Comparison of ENCODE assay signal across 14 cellular contexts in the genomic region with DNA sequence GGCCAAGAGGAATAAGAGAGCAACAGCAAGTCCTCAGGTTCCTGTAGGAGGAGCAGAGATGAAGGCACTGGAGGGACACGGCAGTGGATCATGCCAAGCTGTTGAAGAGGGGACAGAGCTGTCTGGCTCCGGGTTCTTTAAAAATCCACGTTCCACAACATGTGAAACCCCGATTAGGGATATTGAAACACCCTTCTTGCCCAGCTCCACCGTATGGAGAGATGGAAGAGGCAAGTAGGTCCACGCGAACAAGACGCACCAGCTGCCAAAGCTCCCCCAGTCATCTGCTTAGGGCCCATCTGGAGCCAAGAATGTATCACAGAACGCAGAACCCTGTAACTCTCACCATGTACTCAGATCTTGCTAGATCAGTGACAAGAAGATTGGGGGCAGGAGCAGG. TPM values are rescaled to one million over a fixed set of nuclear protein-coding genes. Genes with fewer than 3 reads are reported as not detected.
DNase-seq lines count a peak whose midpoint lies in the region; ATAC-seq lines count a peak whose summit lies in the region.
"Had no signal": no experiment of that assay in that cellular context is flagged by ENCODE, and none has a peak within 500 bp of the region (broad histone marks: within the 10 kb centered on the region; RNA-seq: fewer than 3 reads in every experiment).

No MANE protein-coding gene starts in this region.

- WGBS in right cardiac atrium, result 44% methylated on average over 9 of the region's 9 CpGs

- no peaks in the 10 kb centered on the region for H3K9me3 Mint-ChIP-seq in activated CD4-positive, alpha-beta memory T cell treated with anti-CD3 and anti-CD28 coated beads for 36 hours
- H3K9me3 Mint-ChIP-seq: central memory CD8-positive, alpha-beta T cell; H9 had no signal

- peak; percentile 29 for DNase-seq in DMS 273 treated with DMSO at 0.1 percent for 48 hours (lab: John Stamatoyannopoulos, UW)
- no peak for DNase-seq in adipocyte (ENCODE audit: low read depth)
- DNase-seq in right cardiac atrium, result no peak
- DNase-seq in activated CD4-positive, alpha-beta memory T cell treated with anti-CD3 and anti-CD28 coated beads for 36 hours, result no peak
- DNase-seq in NCI-H2107 treated with DMSO at 0.1 percent for 48 hours (lab: John Stamatoyannopoulos, UW; ENCODE audit: unreplicated experiment), result no peak
- DNase-seq: activated CD4-positive, alpha-beta T cell treated with anti-CD3 and anti-CD28 coated beads, Interleukin-2, amount 50 U/mL, for 48 hours; activated effector memory CD4-positive, alpha-beta T cell treated with anti-CD3 and anti-CD28 coated beads, Interleukin-2, amount 50 U/mL, for 16 hours; H9 had no signal

- H3K4me3 ChIP-seq in adipocyte (ENCODE audit: low read length) (peak overlapping the region; percentile 99), right cardiac atrium (ENCODE audit: low read length) (peak overlapping the region; percentile 4), stomach smooth muscle (ENCODE audit: low read length in 2 of 2) (peak overlapping the region; percentile 29 to 87)

- CTCF ChIA-PET in activated CD4-positive, alpha-beta memory T cell treated with anti-CD3 and anti-CD28 coated beads for 36 hours (lab: Charles Lee), result no interaction called here

- H3K36me3 ChIP-seq in adipocyte (ENCODE audit: control insufficient read depth, insufficient read depth, low read length, severe bottlenecking) (peaks cover 14% of the 10 kb centered on the region), stomach smooth muscle (ENCODE audit: control insufficient read depth in 2 of 2, insufficient read depth in 2 of 2, low read length in 2 of 2) (no peaks in the 10 kb centered on the region)

- H3K27me3 ChIP-seq in adipocyte (replicated peaks; ENCODE audit: control insufficient read depth, insufficient read depth, low read length) (no peaks in the 10 kb centered on the region), right cardiac atrium (ENCODE audit: control insufficient read depth, insufficient read depth) (no peaks in the 10 kb centered on the region), stomach smooth muscle (ENCODE audit: control insufficient read depth in 1 of 2, insufficient read depth in 2 of 2, low read length in 2 of 2) (no peaks in the 10 kb centered on the region)

- peaks cover 35% of the 10 kb centered on the region for H3K4me1 Mint-ChIP-seq in activated CD4-positive, alpha-beta memory T cell treated with anti-CD3 and anti-CD28 coated beads for 36 hours (ENCODE audit: low read depth)

- H3K4me1 ChIP-seq in adipocyte (ENCODE audit: control insufficient read depth, insufficient read depth, low read length) (peaks cover 66% of the 10 kb centered on the region), right cardiac atrium (ENCODE audit: control insufficient read depth, insufficient read depth, low read length) (peaks cover 26% of the 10 kb centered on the region), stomach smooth muscle (ENCODE audit: control insufficient read depth, insufficient read depth, low read length) (peaks cover 66% of the 10 kb centered on the region)

- H3K27ac ChIP-seq in right cardiac atrium (ENCODE audit: low read length) (peak overlapping the region; percentile 94), stomach smooth muscle (ENCODE audit: low read length) (peak overlapping the region; percentile 73)

- H3K9me3 ChIP-seq in adipocyte (ENCODE audit: control insufficient read depth, low read length), result no peaks in the 10 kb centered on the region
- no peaks in the 10 kb centered on the region for H3K9me3 ChIP-seq in right cardiac atrium (ENCODE audit: control insufficient read depth, low read length)
- H3K9me3 ChIP-seq in stomach smooth muscle (ENCODE audit: control insufficient read depth in 2 of 2, low read length in 2 of 2), result no peaks in the 10 kb centered on the region

- H3K4me3 Mint-ChIP-seq in activated CD4-positive, alpha-beta memory T cell treated with anti-CD3 and anti-CD28 coated beads for 36 hours, result no peak overlapping the region
- H3K4me3 Mint-ChIP-seq: CD14-positive monocyte; central memory CD8-positive, alpha-beta T cell; H9 had no signal

- no peak overlapping the region for H3K27ac Mint-ChIP-seq in activated CD4-positive, alpha-beta memory T cell treated with anti-CD3 and anti-CD28 coated beads for 36 hours
- H3K27ac Mint-ChIP-seq: H9 had no signal

- POLR2A ChIA-PET in activated CD4-positive, alpha-beta memory T cell treated with anti-CD3 and anti-CD28 coated beads for 36 hours (lab: Charles Lee), result no interaction called here

- intact Hi-C loops in right cardiac atrium (cut with DNase I), result loop anchor here in 1 of 4 donors (10.0 kb wide), 1 partner anchor 60 kb away; no protein-coding TSS in a partner anchor
- intact Hi-C loops in activated CD4-positive, alpha-beta memory T cell treated with anti-CD3 and anti-CD28 coated beads for 36 hours (cut with micrococcal nuclease), result no loop called here

- peaks cover 11% of the 10 kb centered on the region for H3K27me3 Mint-ChIP-seq in activated CD4-positive, alpha-beta memory T cell treated with anti-CD3 and anti-CD28 coated beads for 36 hours

- H3K9ac ChIP-seq in adipocyte (ENCODE audit: low read length) (peak overlapping the region; percentile 100), stomach smooth muscle (ENCODE audit: low read length in 2 of 2) (no peak overlapping the region)

- ATAC-seq in right cardiac atrium (no peak), HG02852 (IDR thresholded peaks at IDR 0.05; ENCODE audit: unreplicated experiment) (no peak), HG03342 (IDR thresholded peaks at IDR 0.05; ENCODE audit: unreplicated experiment) (no peak)
- ATAC-seq: esophagus mucosa had no signal

- no peaks in the 10 kb centered on the region for H3K36me3 Mint-ChIP-seq in activated CD4-positive, alpha-beta memory T cell treated with anti-CD3 and anti-CD28 coated beads for 36 hours

RNA-seq across cellular contexts. Expression of a gene that starts 3.9 kb away (rescaled TPM):
- 10 to 100 TPM; 48.0 to 69.9 (median 56.2) TPM for total RNA-seq in right cardiac atrium
- 36.1 TPM for polyA plus RNA-seq in right cardiac atrium
- 1 to 10 TPM; 6.4 to 7.2 TPM for total RNA-seq in activated CD4-positive, alpha-beta memory T cell treated with anti-CD3 and anti-CD28 coated beads for 36 hours

Comparison
In these comparisons a context has a peak if more than half of its experiments do, and no peak if none do; other contexts are left out.
1. H3K4me3 ChIP-seq: peak in every context shown above with its lines; median percentile 99 in adipocyte; 58 in stomach smooth muscle; 4 in right cardiac atrium.
2. RNA of a gene that starts 3.9 kb away (total RNA-seq): 48.0 to 69.9 TPM in right cardiac atrium; 6.4 to 7.2 TPM in activated CD4-positive, alpha-beta memory T cell treated with anti-CD3 and anti-CD28 coated beads for 36 hours; every median in the first group is over 4 times any median in the second.